19 cellular contexts compared by ENCODE assay signal in the genomic region with DNA sequence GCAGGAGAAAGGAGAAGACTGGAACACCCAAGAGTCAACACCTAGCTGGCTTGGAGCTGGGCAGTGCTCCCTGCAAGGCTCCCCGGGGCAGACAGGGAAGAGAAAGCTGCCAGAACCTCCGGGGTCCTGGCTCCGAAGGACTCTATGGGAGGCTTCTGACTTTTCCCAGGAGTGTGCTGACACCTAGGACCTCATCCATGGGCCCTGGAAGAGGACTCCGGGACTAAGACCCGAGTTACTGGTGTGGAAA. TPM values are rescaled to one million over a fixed set of nuclear protein-coding genes. Genes with fewer than 3 reads are reported as not detected.
A peak's percentile ranks its signal among the peaks of the same experiment; 100 is the strongest.
DNase-seq lines count a peak whose midpoint lies in the region; ATAC-seq and TF ChIP-seq lines count a peak whose summit lies in the region.
"Had no signal": no experiment of that assay in that cellular context is flagged by ENCODE, and none has a peak within 500 bp of the region (broad histone marks: within the 10 kb centered on the region; RNA-seq: fewer than 3 reads in every experiment).

No MANE protein-coding gene starts in this region.

- peaks cover 90% of the 10 kb centered on the region for H3K27me3 Mint-ChIP-seq in activated T-cell treated with anti-CD3 and anti-CD28 coated beads, Interleukin-2, amount 50 U/mL, for 4 hours (ENCODE audit: low read depth)
- peaks cover 98% of the 10 kb centered on the region for H3K27me3 Mint-ChIP-seq in neural crest cell (ENCODE audit: low read depth)
- H3K27me3 Mint-ChIP-seq in chondrocyte (ENCODE audit: low read depth) = peaks cover 56% of the 10 kb centered on the region

- DNase-seq in activated T-cell treated with anti-CD3 and anti-CD28 coated beads, Interleukin-2, amount 50 U/mL, for 4 hours = no peak
- DNase-seq in activated T-cell treated with anti-CD3 and anti-CD28 coated beads, Interleukin-2, amount 50 U/mL, for 1 hour = no peak
- DNase-seq in H7 (peak; percentile 28), neural crest cell (ENCODE audit: low read depth, low spot score) (no peak), chondrocyte (ENCODE audit: low spot score) (no peak)
- DNase-seq in activated CD4-positive, alpha-beta T cell treated with anti-CD3 and anti-CD28 coated beads for 48 hours = no peak
- DNase-seq: 8988T, ACHN, DMS153, MM.1S, NCI-H2029, NCI-H446, NCI-H524 treated with DMSO at 0.1 percent for 48 hours, NCI-H774, SJCRH30 had no signal

- H3K9me3 Mint-ChIP-seq in activated T-cell treated with anti-CD3 and anti-CD28 coated beads, Interleukin-2, amount 50 U/mL, for 4 hours = no peaks in the 10 kb centered on the region
- H3K9me3 Mint-ChIP-seq in neural crest cell (no peaks in the 10 kb centered on the region), chondrocyte (ENCODE audit: low read depth) (no peaks in the 10 kb centered on the region)

- TF ChIP-seq POLR2A in GM18505 (IDR thresholded peaks at IDR 0.05; ENCODE audit: borderline replicate concordance, extremely low read depth, insufficient read depth, insufficient read length) = no peak

- H3K36me3 ChIP-seq in H7 (replicated peaks; ENCODE audit: control insufficient read depth, insufficient read depth, low read length) = no peaks in the 10 kb centered on the region

- ATAC-seq in activated T-cell treated with anti-CD3 and anti-CD28 coated beads, Interleukin-2, amount 50 U/mL, for 4 hours = no peak
- ATAC-seq in GM18505 (IDR thresholded peaks at IDR 0.05; ENCODE audit: unreplicated experiment) = no peak
- ATAC-seq: GM12878 had no signal

- H3K36me3 Mint-ChIP-seq in activated T-cell treated with anti-CD3 and anti-CD28 coated beads, Interleukin-2, amount 50 U/mL, for 4 hours (ENCODE audit: insufficient read depth) = no peaks in the 10 kb centered on the region
- H3K36me3 Mint-ChIP-seq in neural crest cell (ENCODE audit: low read depth) (peaks cover 2% of the 10 kb centered on the region), chondrocyte (ENCODE audit: low read depth) (no peaks in the 10 kb centered on the region)
- H3K36me3 Mint-ChIP-seq: IgD-negative memory B cell had no signal

- TF ChIP-seq CTCF in neural crest cell (conservative IDR thresholded peaks at IDR 0.05) (no peak), chondrocyte (IDR thresholded peaks at IDR 0.05) (no peak)

- H3K4me3 Mint-ChIP-seq in activated T-cell treated with anti-CD3 and anti-CD28 coated beads, Interleukin-2, amount 50 U/mL, for 4 hours = peak overlapping the region; percentile 43
- H3K4me3 Mint-ChIP-seq in neural crest cell (peak overlapping the region; percentile 93), chondrocyte (ENCODE audit: unreplicated experiment) (no peak overlapping the region)

- H3K27me3 ChIP-seq in H7 (ENCODE audit: control insufficient read depth, insufficient read depth, low read length) = peaks cover 98% of the 10 kb centered on the region

- H3K4me3 ChIP-seq in H7 (ENCODE audit: insufficient read depth, low read depth, low read length) = no peak overlapping the region
- H3K4me3 ChIP-seq: GM12878, SJCRH30 had no signal

- H3K27ac Mint-ChIP-seq in neural crest cell (ENCODE audit: unreplicated experiment) = no peak overlapping the region
- H3K27ac Mint-ChIP-seq in chondrocyte (ENCODE audit: unreplicated experiment) = no peak overlapping the region
- H3K27ac Mint-ChIP-seq: H9, IgD-negative memory B cell had no signal

- H3K4me1 Mint-ChIP-seq in activated T-cell treated with anti-CD3 and anti-CD28 coated beads, Interleukin-2, amount 50 U/mL, for 4 hours (ENCODE audit: low read depth) = peaks cover 14% of the 10 kb centered on the region
- peaks cover 34% of the 10 kb centered on the region for H3K4me1 Mint-ChIP-seq in neural crest cell
- H3K4me1 Mint-ChIP-seq in chondrocyte (ENCODE audit: low read depth) = peaks cover 12% of the 10 kb centered on the region

RNA-seq across cellular contexts. Expression of gene VAX2, which starts 2.5 kb away (rescaled TPM):
- under 1 TPM in 1 of 3 donors, not detected in 2; 0.11 TPM for total RNA-seq in activated T-cell treated with anti-CD3 and anti-CD28 coated beads, Interleukin-2, amount 50 U/mL, for 4 hours
- not detected in 2 replicates for total RNA-seq in H7 (2014; rRNA removed; shearing (Covaris generic))
- total RNA-seq in neural crest cell (6.3 and 8.6 TPM in 2 replicates), chondrocyte (4.5 to 5.1 TPM (median 5.0 TPM) in 3 replicates)
- total RNA-seq: GM12878, H9 had no signal

RNA-seq across cellular contexts. Expression of gene ATP6V1B1, which starts 37.8 kb away (rescaled TPM):
- not detected for total RNA-seq in activated T-cell treated with anti-CD3 and anti-CD28 coated beads, Interleukin-2, amount 50 U/mL, for 4 hours
- total RNA-seq in H7 (2014; rRNA removed; shearing (Covaris generic)) = 0.14 TPM in 1 of 2 replicates, not detected in the other
- total RNA-seq in neural crest cell (4.3 and 4.6 TPM in 2 replicates), chondrocyte (3.7 to 5.0 TPM (median 3.9 TPM) in 3 replicates)
- total RNA-seq: GM12878, H9 had no signal
